In genomic region chr21:43609501-43610340, GRCh38 we compare ENCODE assay signal across 1 cellular context.
TF ChIP-seq lines count a peak whose summit lies in the region.

No MANE protein-coding gene starts in this region.

TF ChIP-seq in HEK293, 187 proteins besides CTCF, POLR2A, EP300 and RAD21 (continued from another document):
- peak; percentile 93 for TF ChIP-seq ZNF398 (tag by site-specific recombination; IDR thresholded peaks at IDR 0.05)
- TF ChIP-seq ZFHX2 (tag by site-specific recombination; conservative IDR thresholded peaks at IDR 0.05): peak; percentile 92
- no peak for TF ChIP-seq ZNF280D (tag by site-specific recombination; IDR thresholded peaks at IDR 0.05)
- TF ChIP-seq ZNF692 (tag by site-specific recombination; IDR thresholded peaks at IDR 0.05): peak; percentile 90
